ENCODE assay signal across 8 cellular contexts in the genomic region with DNA sequence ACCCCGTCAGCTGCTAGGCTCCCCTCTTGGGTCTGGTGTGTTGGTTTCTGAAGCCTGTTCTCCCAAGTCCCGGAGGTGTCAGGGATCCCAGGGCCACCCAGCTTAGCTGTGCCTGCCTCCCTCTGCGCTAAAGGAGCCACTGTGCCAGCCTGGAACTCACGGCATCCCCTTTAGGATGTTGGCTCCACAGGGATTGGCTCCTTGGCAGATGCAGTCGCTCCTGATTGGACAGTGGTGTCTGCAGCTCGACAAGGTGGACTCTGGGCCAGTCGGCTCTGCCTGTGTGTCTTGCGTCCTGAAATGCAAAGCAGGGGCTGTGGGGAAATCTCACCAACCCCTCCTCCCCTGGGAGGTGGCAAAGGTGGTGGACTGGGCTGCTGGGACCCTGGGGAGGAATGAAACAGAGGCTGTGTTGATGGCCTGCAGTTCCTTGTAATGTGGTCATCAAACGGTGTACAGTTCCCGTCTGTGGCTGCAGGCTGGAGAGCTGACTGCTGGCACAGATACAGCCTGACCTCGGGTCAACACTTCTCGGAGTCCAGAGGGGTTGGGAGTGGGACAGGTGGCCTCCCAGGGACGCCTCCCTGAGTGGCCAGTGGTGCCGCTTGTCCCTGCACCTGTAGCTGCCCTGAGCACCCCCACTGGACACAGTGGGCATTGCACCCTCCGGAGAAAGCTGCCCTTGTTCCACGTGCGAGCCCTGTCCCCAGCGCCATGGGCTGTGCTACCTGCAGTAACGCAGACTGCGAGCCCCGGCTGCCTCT. TPM values are rescaled to one million over a fixed set of nuclear protein-coding genes. Genes with fewer than 3 reads are reported as not detected.
DNase-seq lines count a peak whose midpoint lies in the region; ATAC-seq and TF ChIP-seq lines count a peak whose summit lies in the region.

No MANE protein-coding gene starts in this region.

- H3K27me3 ChIP-seq in body of pancreas = no peaks in the 10 kb centered on the region

- no peaks in the 10 kb centered on the region for H3K36me3 ChIP-seq in body of pancreas (replicated peaks in 1 of 2; ENCODE audit: insufficient read depth in 1 of 2, low read depth in 2 of 2)

- DNase-seq in activated T-cell treated with anti-CD3 and anti-CD28 coated beads for 1 hour (ENCODE audit: low read depth) (peak; percentile 20), activated T-cell treated with anti-CD3 and anti-CD28 coated beads for 4 hours (no peak), RPMI8226 (peak; percentile 56), body of pancreas (peak; percentile 53 to 69 (median 56)), inferior parietal cortex (ENCODE audit: extremely low spot score) (peak; percentile 64), DMS114 treated with DMSO at 0.1 percent for 48 hours (lab: John Stamatoyannopoulos, UW; ENCODE audit: unreplicated experiment) (no peak)
- DNase-seq in stimulated activated CD4-positive, alpha-beta T cell treated with anti-CD3 and anti-CD28 coated beads, Interleukin-4, amount 100 ng/mL, for 24 hours = peak; percentile 42

- 15 to 18% methylated on average over 13 to 21 of the region's 21 CpGs for WGBS in body of pancreas, 2 donors

- no peak for TF ChIP-seq POLR2A in body of pancreas (IDR thresholded peaks at IDR 0.05)

- no peaks in the 10 kb centered on the region for H3K4me1 ChIP-seq in body of pancreas

- H3K9me3 ChIP-seq in body of pancreas = no peaks in the 10 kb centered on the region

- TF ChIP-seq CTCF in body of pancreas (IDR thresholded peaks at IDR 0.05) = peak; percentile 45 to 58 (median 52)

- peak; percentile 58 for ATAC-seq in body of pancreas
- no peak for ATAC-seq in HG03196 (IDR thresholded peaks at IDR 0.05; ENCODE audit: unreplicated experiment)

- intact Hi-C loops in body of pancreas (cut with DNase I) = no loop called here

- no peak overlapping the region for H3K27ac ChIP-seq in body of pancreas

- H3K4me3 ChIP-seq in body of pancreas = no peak overlapping the region

RNA-seq across cellular contexts. Expression of gene KCNAB2, which starts 11.5 kb away (rescaled TPM):
- total RNA-seq in body of pancreas = 1 to 10 TPM; 4.6 to 7.0 TPM

RNA-seq across cellular contexts. Expression of gene NPHP4, which starts 41.9 kb away (rescaled TPM):
- total RNA-seq in body of pancreas = 10 to 100 TPM; 10.4 to 48.5 TPM

Comparison
In these comparisons a context has a peak if more than half of its experiments do, and no peak if none do; other contexts are left out.
1. DNase-seq: peak in activated T-cell treated with anti-CD3 and anti-CD28 coated beads for 1 hour (single experiment), RPMI8226 (single experiment), body of pancreas (4 of 4), inferior parietal cortex (single experiment) and stimulated activated CD4-positive, alpha-beta T cell treated with anti-CD3 and anti-CD28 coated beads, Interleukin-4, amount 100 ng/mL, for 24 hours (single experiment); none in activated T-cell treated with anti-CD3 and anti-CD28 coated beads for 4 hours (single experiment) and DMS114 treated with DMSO at 0.1 percent for 48 hours (single experiment).